ENCODE assay signal across 23 cellular contexts in genomic region chr3:53731934-53732624, GRCh38.
"Had no signal": no experiment of that assay in that cellular context is flagged by ENCODE, and none has a peak within 500 bp of the region (broad histone marks: within the 10 kb centered on the region; RNA-seq: fewer than 3 reads in every experiment).

No MANE protein-coding gene starts in this region.

- FAIRE-seq: endometrium, urothelium cell line had no signal

- ATAC-seq: activated CD8-positive, alpha-beta memory T cell treated with anti-CD3 and anti-CD28 coated beads, Interleukin-2, amount 10 ng/mL, durations not matched to agents 7 days and 5 days; activated CD8-positive, alpha-beta T cell treated with anti-CD3 and anti-CD28 coated beads for 36 hours; activated naive CD8-positive, alpha-beta T cell treated with anti-CD3 and anti-CD28 coated beads, Interleukin-2, amount 50 U/mL, for 24 hours; heart right ventricle; left cardiac atrium; mucosa of descending colon; right cardiac atrium; stimulated activated naive CD8-positive, alpha-beta T cell treated with anti-CD3 and anti-CD28 coated beads, Interleukin-15, amount 100 ng/mL, for 72 hours had no signal

- DNase-seq: activated CD4-positive, alpha-beta T cell treated with anti-CD3 and anti-CD28 coated beads, Interleukin-2, amount 10 ng/mL, durations not matched to agents 7 days and 5 days; activated CD4-positive, CD25-positive, alpha-beta regulatory T cell treated with anti-CD3 and anti-CD28 coated beads, Interleukin-2, amount 50 U/mL, for 72 hours; activated CD8-positive, alpha-beta memory T cell treated with anti-CD3 and anti-CD28 coated beads, Interleukin-2, amount 10 ng/mL, durations not matched to agents 7 days and 5 days; activated CD8-positive, alpha-beta T cell treated with anti-CD3 and anti-CD28 coated beads for 36 hours; activated gamma-delta T cell; activated naive CD4-positive, alpha-beta T cell treated with anti-CD3 and anti-CD28 coated beads, Interleukin-2, amount 50 U/mL, for 16 hours; activated naive CD8-positive, alpha-beta T cell treated with anti-CD3 and anti-CD28 coated beads, Interleukin-2, amount 50 U/mL, for 24 hours; activated T-cell treated with anti-CD3 and anti-CD28 coated beads for 4 hours; cerebellar nuclear complex; cortex of kidney; heart right ventricle; islet precursor cell; left cardiac atrium; mesenchymal stem cell; mucosa of descending colon; nephron progenitor cell; right cardiac atrium; stimulated activated CD4-positive, alpha-beta T cell treated with anti-CD3 and anti-CD28 coated beads, Interleukin-12 subunit alpha, Interleukin-12 subunit beta, amount 100 ng/mL, for 4 hours; stimulated activated naive CD8-positive, alpha-beta T cell treated with anti-CD3 and anti-CD28 coated beads, Interleukin-15, amount 100 ng/mL, for 72 hours; tibial artery; WERI-Rb-1 had no signal
